1 cellular context compared by ENCODE assay signal in genomic region chr18:76564636-76565237, GRCh38.
TF ChIP-seq lines count a peak whose summit lies in the region.

No MANE protein-coding gene starts in this region.

TF ChIP-seq in SK-N-SH, 30 proteins besides CTCF, POLR2A, EP300 and RAD21 (continued from another document):
- TF ChIP-seq, protein P1, sequence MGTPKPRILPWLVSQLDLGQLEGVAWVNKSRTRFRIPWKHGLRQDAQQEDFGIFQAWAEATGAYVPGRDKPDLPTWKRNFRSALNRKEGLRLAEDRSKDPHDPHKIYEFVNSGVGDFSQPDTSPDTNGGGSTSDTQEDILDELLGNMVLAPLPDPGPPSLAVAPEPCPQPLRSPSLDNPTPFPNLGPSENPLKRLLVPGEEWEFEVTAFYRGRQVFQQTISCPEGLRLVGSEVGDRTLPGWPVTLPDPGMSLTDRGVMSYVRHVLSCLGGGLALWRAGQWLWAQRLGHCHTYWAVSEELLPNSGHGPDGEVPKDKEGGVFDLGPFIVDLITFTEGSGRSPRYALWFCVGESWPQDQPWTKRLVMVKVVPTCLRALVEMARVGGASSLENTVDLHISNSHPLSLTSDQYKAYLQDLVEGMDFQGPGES (IDR thresholded peaks at IDR 0.05; ENCODE audit: low read depth, low read length): no peak
- no peak for TF ChIP-seq POLR2AphosphoS5 (IDR thresholded peaks at IDR 0.05; ENCODE audit: low read depth, low read length)
